8 cellular contexts compared by ENCODE assay signal in the genomic region with DNA sequence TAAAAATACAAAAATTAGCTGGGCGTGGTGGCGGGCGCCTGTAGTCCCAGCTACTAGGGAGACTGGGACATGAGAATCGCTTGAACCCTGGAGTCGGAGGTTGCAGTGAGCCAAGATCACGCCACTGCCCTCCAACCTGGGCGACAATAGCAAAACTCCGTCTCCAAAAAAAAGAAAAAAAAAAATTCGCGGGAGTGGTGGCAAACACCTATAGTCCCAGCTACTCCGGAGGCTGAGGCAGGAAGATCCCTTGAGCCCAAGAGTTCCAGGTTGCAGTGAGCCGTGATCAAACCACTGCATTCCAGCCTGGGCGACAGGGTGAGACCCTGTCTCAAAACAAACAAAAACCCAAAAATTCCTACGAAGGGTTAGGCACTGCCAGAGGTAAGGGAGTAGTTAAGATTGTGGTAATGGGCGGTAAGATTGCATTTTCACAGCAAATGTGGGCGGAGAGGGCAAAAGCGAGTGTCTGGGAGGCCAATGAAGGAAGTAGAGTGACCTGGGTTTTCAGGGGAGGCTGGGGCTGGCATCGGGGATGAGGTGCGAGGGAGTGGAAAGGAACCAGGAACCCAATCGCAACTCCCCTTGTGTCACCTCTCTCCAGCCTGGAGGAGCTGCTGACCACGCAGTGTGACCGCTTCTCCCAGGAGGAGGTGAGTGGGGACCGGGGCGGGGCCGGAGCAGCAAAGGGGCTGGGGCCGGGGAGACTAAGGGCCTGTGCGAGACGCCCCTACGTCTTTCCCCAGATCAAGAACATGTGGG. TPM values are rescaled to one million over a fixed set of nuclear protein-coding genes. Genes with fewer than 3 reads are reported as not detected.
DNase-seq lines count a peak whose midpoint lies in the region; ATAC-seq and TF ChIP-seq lines count a peak whose summit lies in the region.

No MANE protein-coding gene starts in this region.

- peaks cover 6% of the 10 kb centered on the region for H3K79me2 ChIP-seq in hepatocyte

- H3K4me3 Mint-ChIP-seq in activated CD4-positive, alpha-beta T cell treated with anti-CD3 and anti-CD28 coated beads for 36 hours, result peak overlapping the region; percentile 99
- peak overlapping the region; percentile 97 for H3K4me3 Mint-ChIP-seq in stimulated activated memory B cell treated with anti-CD40 and anti-IgM and Interleukin-4, amounts not matched to agents 10 μg/mL and 1 μg/mL and 100 μg/mL, for 72 hours

- DNase-seq in activated CD4-positive, alpha-beta T cell treated with anti-CD3 and anti-CD28 coated beads for 36 hours, result no peak
- DNase-seq in activated CD4-positive, alpha-beta T cell treated with anti-CD3 and anti-CD28 coated beads, Interleukin-2, amount 50 U/mL, for 48 hours, result no peak
- DNase-seq in WERI-Rb-1, result no peak
- DNase-seq in hepatocyte (ENCODE audit: low spot score), result no peak
- DNase-seq in NCI-H1930 (lab: John Stamatoyannopoulos, UW), result no peak

- H3K27me3 ChIP-seq in WERI-Rb-1 (ENCODE audit: insufficient read depth, low read depth, severe bottlenecking) (no peaks in the 10 kb centered on the region), hepatocyte (no peaks in the 10 kb centered on the region)

- intact Hi-C loops in activated CD4-positive, alpha-beta T cell treated with anti-CD3 and anti-CD28 coated beads for 36 hours (cut with DNase I, micrococcal nuclease), result loop anchor here (1.0 to 10.0 kb wide), 5 partner anchors 53 to 1552 kb away; partner anchors contain the start of genes ATXN2L (in 1 of the 2), DCTPP1 (in 1 of the 2), FUS (in 1 of the 2) and ITGAL (in 1 of the 2)

- no peaks in the 10 kb centered on the region for H3K27me3 Mint-ChIP-seq in activated CD4-positive, alpha-beta T cell treated with anti-CD3 and anti-CD28 coated beads for 36 hours
- no peaks in the 10 kb centered on the region for H3K27me3 Mint-ChIP-seq in stimulated activated memory B cell treated with anti-CD40 and anti-IgM and Interleukin-4, amounts not matched to agents 10 μg/mL and 1 μg/mL and 100 μg/mL, for 72 hours

- 55% methylated on average over 21 of the region's 29 CpGs for WGBS in hepatocyte (ENCODE audit: low lambda C conversion rate, missing lambda C conversion rate)

- H3K36me3 ChIP-seq in WERI-Rb-1, result peaks cover 4% of the 10 kb centered on the region
- H3K36me3 ChIP-seq in hepatocyte (replicated peaks; ENCODE audit: insufficient read depth, low read depth), result no peaks in the 10 kb centered on the region

- H3K27ac ChIP-seq in WERI-Rb-1, result peak overlapping the region; percentile 98
- H3K27ac ChIP-seq in hepatocyte, result peak overlapping the region; percentile 99

- H4K20me1 ChIP-seq in hepatocyte (ENCODE audit: insufficient read depth, poor library complexity, severe bottlenecking), result no peaks in the 10 kb centered on the region

- H3K27ac Mint-ChIP-seq in activated CD4-positive, alpha-beta T cell treated with anti-CD3 and anti-CD28 coated beads for 36 hours, result peak overlapping the region; percentile 99
- H3K27ac Mint-ChIP-seq in stimulated activated memory B cell treated with anti-CD40 and anti-IgM and Interleukin-4, amounts not matched to agents 10 μg/mL and 1 μg/mL and 100 μg/mL, for 72 hours, result peak overlapping the region; percentile 98

- H3K4me2 ChIP-seq in hepatocyte, result peak overlapping the region; percentile 84

- peak overlapping the region; percentile 79 for H2AFZ ChIP-seq in hepatocyte

- peak overlapping the region; percentile 57 for H3K4me3 ChIP-seq in WERI-Rb-1 (ENCODE audit: low read depth, low read length)
- H3K4me3 ChIP-seq in hepatocyte, result no peak overlapping the region

- H3K9me3 Mint-ChIP-seq in activated CD4-positive, alpha-beta T cell treated with anti-CD3 and anti-CD28 coated beads for 36 hours (ENCODE audit: low read depth), result no peaks in the 10 kb centered on the region
- no peaks in the 10 kb centered on the region for H3K9me3 Mint-ChIP-seq in stimulated activated memory B cell treated with anti-CD40 and anti-IgM and Interleukin-4, amounts not matched to agents 10 μg/mL and 1 μg/mL and 100 μg/mL, for 72 hours

- TF ChIP-seq CTCF in WERI-Rb-1 (IDR thresholded peaks at IDR 0.05; ENCODE audit: low read depth, low read length) (no peak), hepatocyte (IDR thresholded peaks at IDR 0.05; ENCODE audit: poor library complexity) (no peak)

- peaks cover 11% of the 10 kb centered on the region for H3K4me1 ChIP-seq in hepatocyte (ENCODE audit: insufficient read depth)

- peaks cover 30% of the 10 kb centered on the region for H3K36me3 Mint-ChIP-seq in activated CD4-positive, alpha-beta T cell treated with anti-CD3 and anti-CD28 coated beads for 36 hours (ENCODE audit: low read depth)
- peaks cover 19% of the 10 kb centered on the region for H3K36me3 Mint-ChIP-seq in stimulated activated memory B cell treated with anti-CD40 and anti-IgM and Interleukin-4, amounts not matched to agents 10 μg/mL and 1 μg/mL and 100 μg/mL, for 72 hours

- POLR2A ChIA-PET in activated CD4-positive, alpha-beta T cell treated with anti-CD3 and anti-CD28 coated beads for 36 hours (lab: Charles Lee), result interaction anchor here (0.6 to 0.7 kb wide), 3 partner anchors 23 to 323 kb away, joined by 3 to 4 read pairs (median 4); no protein-coding TSS in a partner anchor

- no peaks in the 10 kb centered on the region for H3K9me2 ChIP-seq in hepatocyte (replicated peaks; ENCODE audit: insufficient read depth)

- H3K9me3 ChIP-seq in WERI-Rb-1 (ENCODE audit: severe bottlenecking), result no peaks in the 10 kb centered on the region
- no peaks in the 10 kb centered on the region for H3K9me3 ChIP-seq in hepatocyte (ENCODE audit: low read depth)

- CTCF ChIA-PET in activated CD4-positive, alpha-beta T cell treated with anti-CD3 and anti-CD28 coated beads for 36 hours (lab: Charles Lee), result interaction anchor here (1.0 to 1.7 kb wide), 2 partner anchors 30 to 42 kb away, joined by 3 read pairs; partner anchors contain the start of gene ZNF771

- ATAC-seq in activated CD4-positive, alpha-beta T cell treated with anti-CD3 and anti-CD28 coated beads for 36 hours, result no peak
- ATAC-seq in stimulated activated memory B cell treated with anti-CD40 and anti-IgM and Interleukin-4, amounts not matched to agents 10 μg/mL and 1 μg/mL and 100 μg/mL, for 72 hours, result no peak
- ATAC-seq in GM18909 (IDR thresholded peaks at IDR 0.05; ENCODE audit: poor library complexity, unreplicated experiment) (no peak), GM21786 (IDR thresholded peaks at IDR 0.05; ENCODE audit: unreplicated experiment) (no peak)

- H3K4me1 Mint-ChIP-seq in activated CD4-positive, alpha-beta T cell treated with anti-CD3 and anti-CD28 coated beads for 36 hours, result peaks cover 37% of the 10 kb centered on the region
- H3K4me1 Mint-ChIP-seq in stimulated activated memory B cell treated with anti-CD40 and anti-IgM and Interleukin-4, amounts not matched to agents 10 μg/mL and 1 μg/mL and 100 μg/mL, for 72 hours, result peaks cover 53% of the 10 kb centered on the region

RNA-seq across cellular contexts. Expression of gene MYL11, which starts 2.6 kb away (rescaled TPM):
- total RNA-seq in activated CD4-positive, alpha-beta T cell treated with anti-CD3 and anti-CD28 coated beads for 36 hours, result 1 to 10 TPM in 1 of 2 experiments, under 1 TPM in 1; 0.69 to 1.6 TPM
- total RNA-seq in hepatocyte, result 4.0 TPM in 1 of 2 replicates, not detected in the other
- 2.2 and 5.3 TPM in 2 replicates for polyA plus RNA-seq in hepatocyte

RNA-seq across cellular contexts. Expression of gene SEPTIN1, which starts 5.1 kb away (rescaled TPM):
- 100 to 1,000 TPM; 155 to 159 TPM for total RNA-seq in activated CD4-positive, alpha-beta T cell treated with anti-CD3 and anti-CD28 coated beads for 36 hours
- not detected in 2 replicates for total RNA-seq in hepatocyte
- polyA plus RNA-seq in hepatocyte, result 1.5 and 2.3 TPM in 2 replicates

RNA-seq across cellular contexts. Expression of gene TBC1D10B, which starts 6.9 kb away (rescaled TPM):
- total RNA-seq in activated CD4-positive, alpha-beta T cell treated with anti-CD3 and anti-CD28 coated beads for 36 hours, result 10 to 100 TPM; 38.1 to 43.4 TPM
- total RNA-seq in hepatocyte, result 21.4 and 29.3 TPM in 2 replicates
- 33.3 and 37.9 TPM in 2 replicates for polyA plus RNA-seq in hepatocyte

RNA-seq across cellular contexts. Expression of gene ZNF48, which starts 18.0 kb away (rescaled TPM):
- total RNA-seq in activated CD4-positive, alpha-beta T cell treated with anti-CD3 and anti-CD28 coated beads for 36 hours, result 10 to 100 TPM; 10.6 to 11.0 TPM
- 7.7 and 8.0 TPM in 2 replicates for total RNA-seq in hepatocyte
- polyA plus RNA-seq in hepatocyte, result 6.1 and 7.1 TPM in 2 replicates

RNA-seq across cellular contexts. Expression of gene CD2BP2, which starts 22.1 kb away (rescaled TPM):
- 10 to 100 TPM; 42.3 to 51.8 TPM for total RNA-seq in activated CD4-positive, alpha-beta T cell treated with anti-CD3 and anti-CD28 coated beads for 36 hours
- total RNA-seq in hepatocyte, result 44.2 and 45.1 TPM in 2 replicates
- 37.6 and 41.0 TPM in 2 replicates for polyA plus RNA-seq in hepatocyte

Comparison
In these comparisons a context has a peak if more than half of its experiments do, and no peak if none do; other contexts are left out.
1. RNA of gene SEPTIN1, which starts 5.1 kb away (total RNA-seq): 155 to 159 TPM in activated CD4-positive, alpha-beta T cell treated with anti-CD3 and anti-CD28 coated beads for 36 hours; not detected in hepatocyte; every median in the first group is over 100 times any median in the second.